13 cellular contexts compared by ENCODE assay signal in genomic region chr1:63698001-63698838, GRCh38.
DNase-seq lines count a peak whose midpoint lies in the region; ATAC-seq and TF ChIP-seq lines count a peak whose summit lies in the region.
"Had no signal": no experiment of that assay in that cellular context is flagged by ENCODE, and none has a peak within 500 bp of the region (broad histone marks: within the 10 kb centered on the region; RNA-seq: fewer than 3 reads in every experiment).

No MANE protein-coding gene starts in this region.

- peaks cover 0 to 2% of the 10 kb centered on the region in 2 experiments; a peak in 1 of 4 replicates for H3K4me1 ChIP-seq in SK-N-SH (ENCODE audit: control insufficient read depth in 1 of 2, insufficient read depth in 2 of 2, low read depth in 1 of 2, low read length in 1 of 2)
- H3K4me1 ChIP-seq in CD4-positive, alpha-beta memory T cell (ENCODE audit: insufficient read depth, low read length): no peaks in the 10 kb centered on the region

- no peaks in the 10 kb centered on the region for H3K79me2 ChIP-seq in SK-N-SH (ENCODE audit: insufficient read depth)

- no peak overlapping the region for H3K27ac Mint-ChIP-seq in CD4-positive, alpha-beta memory T cell
- H3K27ac Mint-ChIP-seq in stimulated activated naive CD8-positive, alpha-beta T cell treated with anti-CD3 and anti-CD28 coated beads, Interleukin-15, amount 100 ng/mL, for 72 hours: peak overlapping the region in 1 of 2 donors; percentile 44

- H3K27me3 Mint-ChIP-seq in CD4-positive, alpha-beta memory T cell: peaks cover 0 to 2% of the 10 kb centered on the region in 2 donors
- peaks cover 8% of the 10 kb centered on the region for H3K27me3 Mint-ChIP-seq in stimulated activated naive CD8-positive, alpha-beta T cell treated with anti-CD3 and anti-CD28 coated beads, Interleukin-15, amount 100 ng/mL, for 72 hours

- POLR2A ChIA-PET in SK-N-SH (lab: Yijun Ruan, JAX): no interaction called here
- POLR2A ChIA-PET in CD4-positive, alpha-beta memory T cell (lab: Charles Lee; ENCODE audit: partially characterized antibody): no interaction called here

- no peaks in the 10 kb centered on the region for H3K9me3 Mint-ChIP-seq in CD4-positive, alpha-beta memory T cell
- no peaks in the 10 kb centered on the region for H3K9me3 Mint-ChIP-seq in stimulated activated naive CD8-positive, alpha-beta T cell treated with anti-CD3 and anti-CD28 coated beads, Interleukin-15, amount 100 ng/mL, for 72 hours

- no peak overlapping the region for H3K4me3 ChIP-seq in SK-N-SH (ENCODE audit: low read depth in 2 of 2, low read length in 1 of 2)
- H3K4me3 ChIP-seq in CD4-positive, alpha-beta memory T cell (ENCODE audit: low read length in 2 of 2): no peak overlapping the region
- H3K4me3 ChIP-seq: GM12878, skin epidermis had no signal

- peak overlapping the region in 1 of 2 experiments; percentile 43; a peak in 1 of 4 replicates for H3K27ac ChIP-seq in SK-N-SH (ENCODE audit: low read depth in 2 of 2, low read length in 1 of 2)
- H3K27ac ChIP-seq in CD4-positive, alpha-beta memory T cell (ENCODE audit: low read depth, low read length): no peak overlapping the region
- H3K27ac ChIP-seq: 22Rv1 had no signal

- no peaks in the 10 kb centered on the region for H3K27me3 ChIP-seq in SK-N-SH (ENCODE audit: insufficient read depth)
- no peaks in the 10 kb centered on the region for H3K27me3 ChIP-seq in CD4-positive, alpha-beta memory T cell (ENCODE audit: insufficient read depth, low read length)

- H2AFZ ChIP-seq in SK-N-SH (ENCODE audit: low read depth): no peak overlapping the region

- H3K9me3 ChIP-seq in SK-N-SH: no peaks in the 10 kb centered on the region
- H3K9me3 ChIP-seq in CD4-positive, alpha-beta memory T cell (ENCODE audit: control insufficient read depth in 1 of 2, low read length in 2 of 2): no peaks in the 10 kb centered on the region

- H3K9me2 ChIP-seq in SK-N-SH: no peaks in the 10 kb centered on the region

- CTCF ChIA-PET in SK-N-SH (lab: Yijun Ruan, JAX): interaction anchor here (0.9 to 1.2 kb wide), 2 partner anchors 24 to 544 kb away, joined by 4 to 6 read pairs; no protein-coding TSS in a partner anchor
- CTCF ChIA-PET in CD4-positive, alpha-beta memory T cell (lab: Charles Lee; ENCODE audit: partially characterized antibody): interaction anchor here (1.1 to 1.6 kb wide), 2 partner anchors 82 to 439 kb away, joined by 3 read pairs; no protein-coding TSS in a partner anchor

- TF ChIP-seq EP300 in SK-N-SH (IDR thresholded peaks at IDR 0.05; ENCODE audit: borderline replicate concordance in 1 of 2, low read depth in 1 of 2, low read length in 1 of 2): no peak

- DNase-seq in SK-N-SH (no peak), left ventricle myocardium superior (peak; percentile 83), pulmonary artery endothelial cell (ENCODE audit: low read depth, low spot score) (peak; percentile 24)
- DNase-seq in CD4-positive, alpha-beta memory T cell: no peak
- DNase-seq in activated CD4-positive, CD25-positive, alpha-beta regulatory T cell treated with anti-CD3 and anti-CD28 coated beads, Interleukin-2, amount 50 U/mL, for 72 hours: no peak
- DNase-seq in stimulated activated naive CD8-positive, alpha-beta T cell treated with anti-CD3 and anti-CD28 coated beads, Interleukin-15, amount 100 ng/mL, for 72 hours: no peak
- DNase-seq: activated CD4-positive, alpha-beta T cell treated with anti-CD3 and anti-CD28 coated beads for 1 hour; DMS 273 treated with DMSO at 0.1 percent for 48 hours had no signal

- no peak overlapping the region for H3K9ac ChIP-seq in SK-N-SH

- intact Hi-C loops in left ventricle myocardium superior (cut with micrococcal nuclease): no loop called here
- intact Hi-C loops in CD4-positive, alpha-beta memory T cell (cut with micrococcal nuclease): no loop called here

- ATAC-seq in SK-N-SH treated with all-trans-retinoic acid at 6 μM for 48 hours (peak; percentile 65), left ventricle myocardium superior (peak; percentile 88), GM18502 (IDR thresholded peaks at IDR 0.05; ENCODE audit: poor library complexity, unreplicated experiment) (no peak)
- no peak for ATAC-seq in stimulated activated naive CD8-positive, alpha-beta T cell treated with anti-CD3 and anti-CD28 coated beads, Interleukin-15, amount 100 ng/mL, for 72 hours
- ATAC-seq: GM12878 had no signal

- no peaks in the 10 kb centered on the region for H3K36me3 Mint-ChIP-seq in CD4-positive, alpha-beta memory T cell

- no peak overlapping the region for H3K4me3 Mint-ChIP-seq in CD4-positive, alpha-beta memory T cell
- H3K4me3 Mint-ChIP-seq in stimulated activated naive CD8-positive, alpha-beta T cell treated with anti-CD3 and anti-CD28 coated beads, Interleukin-15, amount 100 ng/mL, for 72 hours: no peak overlapping the region

- H4K20me1 ChIP-seq in SK-N-SH (ENCODE audit: insufficient read depth): no peaks in the 10 kb centered on the region

- no peaks in the 10 kb centered on the region for H3K36me3 ChIP-seq in SK-N-SH (replicated peaks in 1 of 2; ENCODE audit: control insufficient read depth in 1 of 2, insufficient read depth in 2 of 2, low read length in 1 of 2)
- H3K36me3 ChIP-seq in CD4-positive, alpha-beta memory T cell (ENCODE audit: insufficient read depth, low read length): no peaks in the 10 kb centered on the region

- no peaks in the 10 kb centered on the region for H3F3A ChIP-seq in SK-N-SH (replicated peaks; ENCODE audit: insufficient read depth)

- 89% methylated on average over 13 of the region's 13 CpGs for WGBS in SK-N-SH (ENCODE audit: low lambda C conversion rate)

- TF ChIP-seq CTCF in SK-N-SH (IDR thresholded peaks at IDR 0.05): no peak

- H3K4me1 Mint-ChIP-seq in CD4-positive, alpha-beta memory T cell: peaks cover 0 to 2% (median 0%) of the 10 kb centered on the region in 4 donors
- H3K4me1 Mint-ChIP-seq in stimulated activated naive CD8-positive, alpha-beta T cell treated with anti-CD3 and anti-CD28 coated beads, Interleukin-15, amount 100 ng/mL, for 72 hours: no peaks in the 10 kb centered on the region

- no peak overlapping the region for H3K4me2 ChIP-seq in SK-N-SH

- no peak for TF ChIP-seq RAD21 in SK-N-SH (IDR thresholded peaks at IDR 0.05; ENCODE audit: low read length)

TF ChIP-seq in SK-N-SH treated with all-trans-retinoic acid at 6 μM for 48 hours, 23 proteins besides CTCF, POLR2A, EP300 and RAD21 (continues in another document):
- TF ChIP-seq CSRNP3 (CRISPR knock-in tag; IDR thresholded peaks at IDR 0.05) (no peak), ZFP3 (CRISPR knock-in tag; IDR thresholded peaks at IDR 0.05) (no peak), SNAI2 (CRISPR knock-in tag; IDR thresholded peaks at IDR 0.05) (no peak), CSDC2 (CRISPR knock-in tag; IDR thresholded peaks at IDR 0.05) (no peak), OSR1 (CRISPR knock-in tag; IDR thresholded peaks at IDR 0.05) (no peak), BACH2 (CRISPR knock-in tag; IDR thresholded peaks at IDR 0.05; ENCODE audit: borderline replicate concordance) (no peak), TCF4 (CRISPR knock-in tag; IDR thresholded peaks at IDR 0.05; ENCODE audit: borderline replicate concordance) (no peak), TOX (CRISPR knock-in tag; IDR thresholded peaks at IDR 0.05; ENCODE audit: borderline replicate concordance) (no peak; the same call in 1 of the 2 replicates), PPARA (CRISPR knock-in tag; IDR thresholded peaks at IDR 0.05; ENCODE audit: borderline replicate concordance) (no peak)

TF ChIP-seq in SK-N-SH, 30 proteins besides CTCF, POLR2A, EP300 and RAD21:
- TF ChIP-seq USF2 (IDR thresholded peaks at IDR 0.05; ENCODE audit: borderline replicate concordance, low read depth, low read length): no peak
- TF ChIP-seq NFIC (IDR thresholded peaks at IDR 0.05; ENCODE audit: borderline replicate concordance): no peak
- TF ChIP-seq SMC3 (IDR thresholded peaks at IDR 0.05; ENCODE audit: low read depth, low read length): no peak
- TF ChIP-seq FOXJ3 (CRISPR knock-in tag; IDR thresholded peaks at IDR 0.05): no peak
- no peak for TF ChIP-seq MAX (IDR thresholded peaks at IDR 0.05; ENCODE audit: low read depth)
- no peak for TF ChIP-seq RCOR1 (IDR thresholded peaks at IDR 0.05; ENCODE audit: low read length)
- no peak for TF ChIP-seq RFX5 (IDR thresholded peaks at IDR 0.05; ENCODE audit: low read length)
- TF ChIP-seq USF1 (IDR thresholded peaks at IDR 0.05; ENCODE audit: borderline replicate concordance, low read depth): no peak
- no peak for TF ChIP-seq GATA2 (CRISPR knock-in tag; IDR thresholded peaks at IDR 0.05)
- TF ChIP-seq TCF12 (IDR thresholded peaks at IDR 0.05): no peak
- TF ChIP-seq TAF1 (IDR thresholded peaks at IDR 0.05; ENCODE audit: borderline replicate concordance, low read depth, low read length): no peak
TF ChIP-seq in SK-N-SH: peak in this region for 0.

Comparison
In these comparisons a context has a peak if more than half of its experiments do, and no peak if none do; other contexts are left out.
1. ATAC-seq: peak in SK-N-SH treated with all-trans-retinoic acid at 6 μM for 48 hours (single experiment) and left ventricle myocardium superior (single experiment); none in GM18502 (single experiment) and stimulated activated naive CD8-positive, alpha-beta T cell treated with anti-CD3 and anti-CD28 coated beads, Interleukin-15, amount 100 ng/mL, for 72 hours (single experiment).
2. DNase-seq: peak in left ventricle myocardium superior (single experiment) and pulmonary artery endothelial cell (single experiment); none in SK-N-SH (single experiment), CD4-positive, alpha-beta memory T cell (0 of 5), activated CD4-positive, CD25-positive, alpha-beta regulatory T cell treated with anti-CD3 and anti-CD28 coated beads, Interleukin-2, amount 50 U/mL, for 72 hours (single experiment) and stimulated activated naive CD8-positive, alpha-beta T cell treated with anti-CD3 and anti-CD28 coated beads, Interleukin-15, amount 100 ng/mL, for 72 hours (0 of 2).